Comparison of ENCODE assay signal across 10 cellular contexts in genomic region chr17:40072481-40073346, GRCh38. TPM values are rescaled to one million over a fixed set of nuclear protein-coding genes. Genes with fewer than 3 reads are reported as not detected.
A peak's percentile ranks its signal among the peaks of the same experiment; 100 is the strongest.
DNase-seq lines count a peak whose midpoint lies in the region; ATAC-seq and TF ChIP-seq lines count a peak whose summit lies in the region.
"Had no signal": no experiment of that assay in that cellular context is flagged by ENCODE, and none has a peak within 500 bp of the region (broad histone marks: within the 10 kb centered on the region; RNA-seq: fewer than 3 reads in every experiment).

No MANE protein-coding gene starts in this region.

- intact Hi-C loops in upper lobe of right lung (cut with DNase I), result no loop called here

- H3K9me3 Mint-ChIP-seq in activated T-cell treated with anti-CD3 and anti-CD28 coated beads, Interleukin-2, amount 50 U/mL, for 24 hours, result no peaks in the 10 kb centered on the region
- H3K9me3 Mint-ChIP-seq in activated T-cell treated with anti-CD3 and anti-CD28 coated beads, Interleukin-2, amount 50 U/mL, for 72 hours, result no peaks in the 10 kb centered on the region
- H3K9me3 Mint-ChIP-seq: activated naive CD4-positive, alpha-beta T cell treated with anti-CD3 and anti-CD28 coated beads for 36 hours had no signal

- H3K4me3 ChIP-seq in muscle layer of duodenum (ENCODE audit: low read depth in 1 of 2, low read length in 2 of 2), result peak overlapping the region in 1 of 2 donors; percentile 21
- peak overlapping the region; percentile 29 for H3K4me3 ChIP-seq in upper lobe of right lung
- H3K4me3 ChIP-seq in SJCRH30, result no peak overlapping the region

- H3K27ac ChIP-seq in muscle layer of duodenum (ENCODE audit: low read length) (peak overlapping the region; percentile 94), upper lobe of right lung (peak overlapping the region; percentile 89), SJCRH30 (no peak overlapping the region)

- H3K4me3 Mint-ChIP-seq in activated T-cell treated with anti-CD3 and anti-CD28 coated beads, Interleukin-2, amount 50 U/mL, for 24 hours, result no peak overlapping the region
- no peak overlapping the region for H3K4me3 Mint-ChIP-seq in activated T-cell treated with anti-CD3 and anti-CD28 coated beads, Interleukin-2, amount 50 U/mL, for 72 hours
- H3K4me3 Mint-ChIP-seq: activated naive CD4-positive, alpha-beta T cell treated with anti-CD3 and anti-CD28 coated beads for 36 hours had no signal

- H3K27me3 ChIP-seq in muscle layer of duodenum (ENCODE audit: low read depth, low read length) (no peaks in the 10 kb centered on the region), upper lobe of right lung (no peaks in the 10 kb centered on the region), SJCRH30 (no peaks in the 10 kb centered on the region)

- H3K36me3 ChIP-seq in muscle layer of duodenum (ENCODE audit: control insufficient read depth in 1 of 2, insufficient read depth in 2 of 2, low read length in 2 of 2) (peaks cover 5 to 7% of the 10 kb centered on the region in 2 donors), upper lobe of right lung (peaks cover 23% of the 10 kb centered on the region), SJCRH30 (no peaks in the 10 kb centered on the region)

- DNase-seq in activated T-cell treated with anti-CD3 and anti-CD28 coated beads, Interleukin-2, amount 50 U/mL, for 24 hours, result peak; percentile 28
- no peak for DNase-seq in activated T-cell treated with anti-CD3 and anti-CD28 coated beads, Interleukin-2, amount 50 U/mL, for 72 hours
- DNase-seq in cerebellar cortex (ENCODE audit: low spot score), result peak; percentile 51
- no peak for DNase-seq in upper lobe of right lung
- no peak for DNase-seq in SJCRH30
- no peak for DNase-seq in stimulated activated CD4-positive, alpha-beta T cell treated with anti-CD3 and anti-CD28 coated beads, Interleukin-2, amount 100 ng/mL, for 24 hours
- DNase-seq in hepatic stellate cell (ENCODE audit: low spot score), result no peak
- DNase-seq: activated naive CD4-positive, alpha-beta T cell treated with anti-CD3 and anti-CD28 coated beads for 36 hours; Karpas-422 had no signal

- H3K27me3 Mint-ChIP-seq in activated T-cell treated with anti-CD3 and anti-CD28 coated beads, Interleukin-2, amount 50 U/mL, for 24 hours, result no peaks in the 10 kb centered on the region
- no peaks in the 10 kb centered on the region for H3K27me3 Mint-ChIP-seq in activated T-cell treated with anti-CD3 and anti-CD28 coated beads, Interleukin-2, amount 50 U/mL, for 72 hours (ENCODE audit: low read depth)

- no peak for ATAC-seq in activated T-cell treated with anti-CD3 and anti-CD28 coated beads, Interleukin-2, amount 50 U/mL, for 72 hours (replicated peaks in 1 of 2)
- ATAC-seq in upper lobe of right lung, result no peak

- peaks cover 6% of the 10 kb centered on the region for H3K36me3 Mint-ChIP-seq in activated T-cell treated with anti-CD3 and anti-CD28 coated beads, Interleukin-2, amount 50 U/mL, for 24 hours (ENCODE audit: low read depth)
- no peaks in the 10 kb centered on the region for H3K36me3 Mint-ChIP-seq in activated T-cell treated with anti-CD3 and anti-CD28 coated beads, Interleukin-2, amount 50 U/mL, for 72 hours (ENCODE audit: insufficient read depth in 2 of 2)

- peak overlapping the region; percentile 12 for H3K27ac Mint-ChIP-seq in activated T-cell treated with anti-CD3 and anti-CD28 coated beads, Interleukin-2, amount 50 U/mL, for 24 hours
- H3K27ac Mint-ChIP-seq in activated T-cell treated with anti-CD3 and anti-CD28 coated beads, Interleukin-2, amount 50 U/mL, for 72 hours, result no peak overlapping the region
- H3K27ac Mint-ChIP-seq: activated naive CD4-positive, alpha-beta T cell treated with anti-CD3 and anti-CD28 coated beads for 36 hours had no signal

- TF ChIP-seq CTCF in upper lobe of right lung (IDR thresholded peaks at IDR 0.05), result no peak

- no peaks in the 10 kb centered on the region for H3K9me3 ChIP-seq in muscle layer of duodenum (ENCODE audit: control insufficient read depth in 1 of 2, low read length in 2 of 2)
- no peaks in the 10 kb centered on the region for H3K9me3 ChIP-seq in upper lobe of right lung
- no peaks in the 10 kb centered on the region for H3K9me3 ChIP-seq in SJCRH30 (replicated peaks)

- H3K4me1 ChIP-seq in muscle layer of duodenum (ENCODE audit: control insufficient read depth in 1 of 2, insufficient read depth in 2 of 2, low read length in 2 of 2), result peaks cover 76 to 92% of the 10 kb centered on the region in 2 donors
- H3K4me1 ChIP-seq in upper lobe of right lung, result peaks cover 88% of the 10 kb centered on the region
- peaks cover 46% of the 10 kb centered on the region for H3K4me1 ChIP-seq in SJCRH30

- peaks cover 69% of the 10 kb centered on the region for H3K4me1 Mint-ChIP-seq in activated T-cell treated with anti-CD3 and anti-CD28 coated beads, Interleukin-2, amount 50 U/mL, for 24 hours (ENCODE audit: low read depth)
- peaks cover 46% of the 10 kb centered on the region for H3K4me1 Mint-ChIP-seq in activated T-cell treated with anti-CD3 and anti-CD28 coated beads, Interleukin-2, amount 50 U/mL, for 72 hours (ENCODE audit: low read depth)

RNA-seq across cellular contexts. Expression of gene THRA, which starts 9.9 kb away (rescaled TPM):
- total RNA-seq in activated T-cell treated with anti-CD3 and anti-CD28 coated beads, Interleukin-2, amount 50 U/mL, for 72 hours, result 10 to 100 TPM; 12.2 to 14.7 TPM
- total RNA-seq in upper lobe of right lung, result 55.6 TPM
- total RNA-seq in SJCRH30 (2014; rRNA removed; shearing (Covaris generic)), result 13.3 and 14.4 TPM in 2 replicates

RNA-seq across cellular contexts. Expression of gene MED24, which starts 18.5 kb away (rescaled TPM):
- 10 to 100 TPM; 82.6 to 97.0 TPM for total RNA-seq in activated T-cell treated with anti-CD3 and anti-CD28 coated beads, Interleukin-2, amount 50 U/mL, for 72 hours
- total RNA-seq in upper lobe of right lung, result 81.3 TPM
- 41.8 and 55.0 TPM in 2 replicates for total RNA-seq in SJCRH30 (2014; rRNA removed; shearing (Covaris generic))

RNA-seq across cellular contexts. Expression of gene NR1D1, which starts 27.7 kb away (rescaled TPM):
- 1 to 10 TPM; 4.5 to 6.3 TPM for total RNA-seq in activated T-cell treated with anti-CD3 and anti-CD28 coated beads, Interleukin-2, amount 50 U/mL, for 72 hours
- 24.9 TPM for total RNA-seq in upper lobe of right lung
- total RNA-seq in SJCRH30 (2014; rRNA removed; shearing (Covaris generic)), result 1.0 and 1.4 TPM in 2 replicates

RNA-seq across cellular contexts. Expression of gene MSL1, which starts 49.1 kb away (rescaled TPM):
- 100 to 1,000 TPM; 115 to 121 TPM for total RNA-seq in activated T-cell treated with anti-CD3 and anti-CD28 coated beads, Interleukin-2, amount 50 U/mL, for 72 hours
- 84.4 TPM for total RNA-seq in upper lobe of right lung
- total RNA-seq in SJCRH30 (2014; rRNA removed; shearing (Covaris generic)), result 72.9 and 76.1 TPM in 2 replicates

RNA-seq across cellular contexts. Expression of gene CSF3, which starts 57.5 kb away (rescaled TPM):
- total RNA-seq in activated T-cell treated with anti-CD3 and anti-CD28 coated beads, Interleukin-2, amount 50 U/mL, for 72 hours, result not detected
- total RNA-seq in upper lobe of right lung, result 1.2 TPM
- 0.55 and 1.4 TPM in 2 replicates for total RNA-seq in SJCRH30 (2014; rRNA removed; shearing (Covaris generic))
- total RNA-seq: activated naive CD4-positive, alpha-beta T cell treated with anti-CD3 and anti-CD28 coated beads for 36 hours had no signal

Comparison
In these comparisons a context has a peak if more than half of its experiments do, and no peak if none do; other contexts are left out.
1. DNase-seq: peak in activated T-cell treated with anti-CD3 and anti-CD28 coated beads, Interleukin-2, amount 50 U/mL, for 24 hours (single experiment) and cerebellar cortex (single experiment); none in activated T-cell treated with anti-CD3 and anti-CD28 coated beads, Interleukin-2, amount 50 U/mL, for 72 hours (0 of 2), upper lobe of right lung (single experiment), SJCRH30 (0 of 2), stimulated activated CD4-positive, alpha-beta T cell treated with anti-CD3 and anti-CD28 coated beads, Interleukin-2, amount 100 ng/mL, for 24 hours (0 of 2) and hepatic stellate cell (single experiment).